ENCODE assay signal across 23 cellular contexts in the genomic region with DNA sequence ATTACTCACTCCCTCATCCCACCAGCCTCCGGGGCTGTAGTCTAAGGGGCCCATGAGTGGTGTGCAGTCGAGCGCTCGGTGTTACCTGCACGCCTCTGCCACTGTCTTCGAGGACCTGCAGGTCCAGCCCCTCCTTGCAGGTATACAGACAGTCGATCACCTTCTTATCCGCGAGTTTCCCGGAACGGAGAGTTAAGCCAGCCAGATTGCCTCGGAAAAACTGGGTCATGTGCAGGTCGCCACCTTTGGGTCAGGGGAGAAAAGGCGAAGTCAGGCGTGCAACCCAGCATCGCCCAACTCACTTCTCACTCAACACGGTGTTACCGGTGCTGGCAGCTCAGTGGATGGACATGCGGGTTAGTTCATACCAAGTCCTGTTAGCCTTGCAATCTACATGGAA.
"Had no signal": no experiment of that assay in that cellular context is flagged by ENCODE, and none has a peak within 500 bp of the region (broad histone marks: within the 10 kb centered on the region; RNA-seq: fewer than 3 reads in every experiment).

No MANE protein-coding gene starts in this region.

- DNase-seq: activated CD4-positive, CD25-positive, alpha-beta regulatory T cell treated with anti-CD3 and anti-CD28 coated beads, Interleukin-2, amount 50 U/mL, for 72 hours; activated gamma-delta T cell; activated naive CD8-positive, alpha-beta T cell treated with anti-CD3 and anti-CD28 coated beads for 36 hours; amygdala; body of pancreas; dermis blood vessel endothelial cell; effector CD8-positive, alpha-beta T cell; glutamatergic neuron; immature natural killer cell; left ventricle myocardium inferior; natural killer cell; stimulated activated CD4-positive, alpha-beta T cell treated with anti-CD3 and anti-CD28 coated beads, Interleukin-2, amount 100 ng/mL, for 48 hours; stimulated activated CD8-positive, alpha-beta memory T cell treated with anti-CD3 and anti-CD28 coated beads, Interleukin-4, amount 100 ng/mL, for 48 hours; stimulated activated naive CD4-positive, alpha-beta T cell; SW 1271; testis had no signal

- H3K27me3 ChIP-seq: body of pancreas, hepatocyte, testis, vagina had no signal

- FAIRE-seq: frontal cortex had no signal

- ATAC-seq: body of pancreas, natural killer cell had no signal

- H3K79me2 ChIP-seq: hepatocyte had no signal

- H3K4me1 ChIP-seq: body of pancreas, left ventricle myocardium inferior, prostate gland, testis, vagina had no signal

- H3K9me3 ChIP-seq: body of pancreas, left ventricle myocardium inferior, prostate gland, testis, vagina had no signal

- H3K27me3 Mint-ChIP-seq: type B pancreatic cell had no signal

- H2AFZ ChIP-seq: hepatocyte had no signal

- H3K27ac Mint-ChIP-seq: activated naive CD8-positive, alpha-beta T cell treated with anti-CD3 and anti-CD28 coated beads for 36 hours; activated T-helper 1 cell treated with anti-CD3 and anti-CD28 coated beads, Interleukin-12 subunit alpha, Interleukin-12 subunit beta, Interleukin-2, Interleukin-4 antibody, amounts not matched to agents 30 ng/mL and 10 ng/mL and 1 ng/mL, durations not matched to agents 14 hours and 24 hours and 36 hours; natural killer cell; type B pancreatic cell had no signal

- H3K9me3 Mint-ChIP-seq: activated naive CD8-positive, alpha-beta T cell treated with anti-CD3 and anti-CD28 coated beads for 36 hours; activated T-helper 1 cell treated with anti-CD3 and anti-CD28 coated beads, Interleukin-12 subunit alpha, Interleukin-12 subunit beta, Interleukin-2, Interleukin-4 antibody, amounts not matched to agents 30 ng/mL and 10 ng/mL and 1 ng/mL, durations not matched to agents 14 hours and 24 hours and 36 hours; immature natural killer cell; natural killer cell; type B pancreatic cell had no signal

- H3K4me3 Mint-ChIP-seq: activated naive CD8-positive, alpha-beta T cell treated with anti-CD3 and anti-CD28 coated beads for 36 hours; activated T-helper 1 cell treated with anti-CD3 and anti-CD28 coated beads, Interleukin-12 subunit alpha, Interleukin-12 subunit beta, Interleukin-2, Interleukin-4 antibody, amounts not matched to agents 30 ng/mL and 10 ng/mL and 1 ng/mL, durations not matched to agents 14 hours and 24 hours and 36 hours; immature natural killer cell; natural killer cell; type B pancreatic cell had no signal

- H3K4me3 ChIP-seq: body of pancreas, hepatocyte, left ventricle myocardium inferior, prostate gland, testis, vagina had no signal

- H3K27ac ChIP-seq: body of pancreas, hepatocyte, left ventricle myocardium inferior, prostate gland, testis, vagina, VCaP had no signal

- H3K36me3 Mint-ChIP-seq: natural killer cell had no signal

- H3K4me2 ChIP-seq: hepatocyte had no signal
